In genomic region chr12:92132282-92132681, GRCh38 we compare ENCODE assay signal across 12 cellular contexts. TPM values are rescaled to one million over a fixed set of nuclear protein-coding genes. Genes with fewer than 3 reads are reported as not detected.
DNase-seq lines count a peak whose midpoint lies in the region; ATAC-seq and TF ChIP-seq lines count a peak whose summit lies in the region.
"Had no signal": no experiment of that assay in that cellular context is flagged by ENCODE, and none has a peak within 500 bp of the region (broad histone marks: within the 10 kb centered on the region; RNA-seq: fewer than 3 reads in every experiment).

No MANE protein-coding gene starts in this region.

- peaks cover 12% of the 10 kb centered on the region for H3K36me3 Mint-ChIP-seq in T-helper 17 cell (ENCODE audit: low read depth)

- H3K27me3 Mint-ChIP-seq in T-helper 17 cell = no peaks in the 10 kb centered on the region

- H3K4me3 Mint-ChIP-seq in T-helper 17 cell = peak overlapping the region; percentile 99

- peaks cover 64% of the 10 kb centered on the region for H3K4me1 Mint-ChIP-seq in T-helper 17 cell

- peak overlapping the region; percentile 99 for H3K27ac Mint-ChIP-seq in T-helper 17 cell

- ATAC-seq in T-helper 17 cell = peak; percentile 52

- H3K4me3 ChIP-seq in fibroblast of the aortic adventitia (ENCODE audit: low read depth, low read length) = peak overlapping the region; percentile 3
- H3K4me3 ChIP-seq: BLaER1 treated with 17β-estradiol and CSF1 and Interleukin-3, amounts not matched to agents 10 nM and 100 nM; GM23248 had no signal

- TF ChIP-seq CTCF in fibroblast of the aortic adventitia (IDR thresholded peaks at IDR 0.05; ENCODE audit: insufficient read depth, low read length) = no peak

- H3K9me3 ChIP-seq in T-helper 17 cell (ENCODE audit: control insufficient read depth, low read length, poor library complexity, severe bottlenecking) = no peaks in the 10 kb centered on the region
- H3K9me3 ChIP-seq: breast epithelium had no signal

- DNase-seq in stimulated activated CD4-positive, alpha-beta T cell treated with anti-CD3 and anti-CD28 coated beads, Interleukin-15, amount 100 ng/mL, for 24 hours = peak; percentile 19
- no peak for DNase-seq in stimulated activated CD4-positive, alpha-beta T cell treated with anti-CD3 and anti-CD28 coated beads, Interleukin-4, amount 100 ng/mL, for 24 hours
- no peak for DNase-seq in T-helper 17 cell
- DNase-seq in fibroblast of the aortic adventitia (ENCODE audit: low read depth) = peak; percentile 44
- DNase-seq in DMS153 treated with DMSO at 0.1 percent for 48 hours (lab: John Stamatoyannopoulos, UW; ENCODE audit: unreplicated experiment) = no peak
- no peak for DNase-seq in NCI-H524 treated with DMSO at 0.1 percent for 48 hours (lab: John Stamatoyannopoulos, UW)
- no peak for DNase-seq in NCI-H128 (lab: John Stamatoyannopoulos, UW; ENCODE audit: unreplicated experiment)
- no peak for DNase-seq in pons (ENCODE audit: low spot score)
- DNase-seq: GM23248, NCI-H1694 treated with DMSO at 0.1 percent for 48 hours had no signal

RNA-seq across cellular contexts. Expression of gene BTG1, which starts 13.4 kb away (rescaled TPM):
- total RNA-seq in T-helper 17 cell = 1,000 to 10,000 TPM; 1,109 to 1,137 TPM
- total RNA-seq in fibroblast of the aortic adventitia (ENCODE audit: low replicate concordance) = 10.5 and 16.8 TPM in 2 replicates

Comparison
In these comparisons a context has a peak if more than half of its experiments do, and no peak if none do; other contexts are left out.
1. DNase-seq: peak in stimulated activated CD4-positive, alpha-beta T cell treated with anti-CD3 and anti-CD28 coated beads, Interleukin-15, amount 100 ng/mL, for 24 hours (single experiment) and fibroblast of the aortic adventitia (single experiment); none in stimulated activated CD4-positive, alpha-beta T cell treated with anti-CD3 and anti-CD28 coated beads, Interleukin-4, amount 100 ng/mL, for 24 hours (single experiment), T-helper 17 cell (0 of 3), DMS153 treated with DMSO at 0.1 percent for 48 hours (single experiment), NCI-H524 treated with DMSO at 0.1 percent for 48 hours (single experiment), NCI-H128 (single experiment) and pons (single experiment).
2. RNA of gene BTG1, which starts 13.4 kb away (total RNA-seq): 1,109 to 1,137 TPM in T-helper 17 cell; 10.5 to 16.8 TPM in fibroblast of the aortic adventitia; every median in the first group is over 10 times any median in the second.